Comparison of ENCODE assay signal across 14 cellular contexts in genomic region chr17:32492281-32492623, GRCh38. TPM values are rescaled to one million over a fixed set of nuclear protein-coding genes. Genes with fewer than 3 reads are reported as not detected.
DNase-seq lines count a peak whose midpoint lies in the region; ATAC-seq and TF ChIP-seq lines count a peak whose summit lies in the region.
"Had no signal": no experiment of that assay in that cellular context is flagged by ENCODE, and none has a peak within 500 bp of the region (broad histone marks: within the 10 kb centered on the region; RNA-seq: fewer than 3 reads in every experiment).

No MANE protein-coding gene starts in this region.

- H3K4me3 Mint-ChIP-seq in CD4-positive, alpha-beta T cell, result peak overlapping the region; percentile 89
- H3K4me3 Mint-ChIP-seq in activated CD8-positive, alpha-beta T cell treated with anti-CD3 and anti-CD28 coated beads, Interleukin-2, amount 10 ng/mL, durations not matched to agents 7 days and 5 days, result no peak overlapping the region
- H3K4me3 Mint-ChIP-seq in mesothelial cell of epicardium (no peak overlapping the region), progenitor cell of endocrine pancreas (ENCODE audit: low read depth) (no peak overlapping the region)

- H3K9me3 ChIP-seq in CD4-positive, alpha-beta T cell (ENCODE audit: control insufficient read depth, low read length), result no peaks in the 10 kb centered on the region
- H3K9me3 ChIP-seq: left ventricle myocardium inferior, SK-N-SH had no signal

- peak overlapping the region; percentile 95 for H3K27ac Mint-ChIP-seq in CD4-positive, alpha-beta T cell
- H3K27ac Mint-ChIP-seq in activated CD8-positive, alpha-beta T cell treated with anti-CD3 and anti-CD28 coated beads, Interleukin-2, amount 10 ng/mL, durations not matched to agents 7 days and 5 days, result peak overlapping the region; percentile 86
- H3K27ac Mint-ChIP-seq in mesothelial cell of epicardium, result peak overlapping the region; percentile 8
- H3K27ac Mint-ChIP-seq in progenitor cell of endocrine pancreas, result no peak overlapping the region

- no peaks in the 10 kb centered on the region for H3K27me3 Mint-ChIP-seq in CD4-positive, alpha-beta T cell
- no peaks in the 10 kb centered on the region for H3K27me3 Mint-ChIP-seq in activated CD8-positive, alpha-beta T cell treated with anti-CD3 and anti-CD28 coated beads, Interleukin-2, amount 10 ng/mL, durations not matched to agents 7 days and 5 days (ENCODE audit: low read depth)
- H3K27me3 Mint-ChIP-seq in mesothelial cell of epicardium (ENCODE audit: low read depth) (no peaks in the 10 kb centered on the region), progenitor cell of endocrine pancreas (no peaks in the 10 kb centered on the region)

- peak overlapping the region; percentile 47 for H3K27ac ChIP-seq in CD4-positive, alpha-beta T cell (ENCODE audit: low read depth, low read length)
- H3K27ac ChIP-seq: left ventricle myocardium inferior had no signal

- no peak for DNase-seq in CD4-positive, alpha-beta T cell
- DNase-seq in GM12864 (ENCODE audit: low read depth) (no peak), mesothelial cell of epicardium (ENCODE audit: low spot score in 2 of 2, unreplicated experiment in 2 of 2) (no peak), HCEC 1CT (no peak), progenitor cell of endocrine pancreas (ENCODE audit: low spot score, unreplicated experiment) (no peak)
- no peak for DNase-seq in activated CD8-positive, alpha-beta T cell treated with anti-CD3 and anti-CD28 coated beads, Interleukin-2, amount 10 ng/mL, durations not matched to agents 7 days and 5 days
- DNase-seq in stimulated activated CD4-positive, alpha-beta T cell treated with anti-CD3 and anti-CD28 coated beads, Interleukin-4, amount 100 ng/mL, for 1 hour, result no peak
- DNase-seq: erythroblast, left ventricle myocardium inferior, MM.1S, NCI-H2171 treated with DMSO at 0.1 percent for 48 hours had no signal

- CTCF ChIA-PET in CD4-positive, alpha-beta T cell (lab: Charles Lee), result interaction anchor here (1.0 to 2.6 kb wide), 4 partner anchors 8 to 384 kb away, joined by 3 to 10 read pairs (median 4); partner anchors contain the start of genes MYO1D and PSMD11
- CTCF ChIA-PET in activated CD8-positive, alpha-beta T cell treated with anti-CD3 and anti-CD28 coated beads, Interleukin-2, amount 10 ng/mL, durations not matched to agents 7 days and 5 days (lab: Charles Lee), result interaction anchor here (0.7 to 2.5 kb wide), 8 partner anchors 8 to 48 kb away, joined by 3 to 24 read pairs (median 6); partner anchors contain the start of gene PSMD11

- H3K9me3 Mint-ChIP-seq in CD4-positive, alpha-beta T cell, result no peaks in the 10 kb centered on the region
- no peaks in the 10 kb centered on the region for H3K9me3 Mint-ChIP-seq in activated CD8-positive, alpha-beta T cell treated with anti-CD3 and anti-CD28 coated beads, Interleukin-2, amount 10 ng/mL, durations not matched to agents 7 days and 5 days (ENCODE audit: insufficient read depth)
- no peaks in the 10 kb centered on the region for H3K9me3 Mint-ChIP-seq in mesothelial cell of epicardium
- no peaks in the 10 kb centered on the region for H3K9me3 Mint-ChIP-seq in progenitor cell of endocrine pancreas (ENCODE audit: low read depth)

- intact Hi-C loops in CD4-positive, alpha-beta T cell (cut with DNase I, micrococcal nuclease), result no loop called here

- H3K4me1 Mint-ChIP-seq in CD4-positive, alpha-beta T cell (ENCODE audit: low read depth), result peaks cover 65% of the 10 kb centered on the region
- H3K4me1 Mint-ChIP-seq in activated CD8-positive, alpha-beta T cell treated with anti-CD3 and anti-CD28 coated beads, Interleukin-2, amount 10 ng/mL, durations not matched to agents 7 days and 5 days (ENCODE audit: low read depth), result peaks cover 72% of the 10 kb centered on the region
- H3K4me1 Mint-ChIP-seq in mesothelial cell of epicardium (peaks cover 9% of the 10 kb centered on the region), progenitor cell of endocrine pancreas (ENCODE audit: low read depth) (peaks cover 25% of the 10 kb centered on the region)

- H3K4me3 ChIP-seq in GM12864 (ENCODE audit: low read depth, low read length), result peak overlapping the region; percentile 94; the same call in 1 of the 2 replicates
- H3K4me3 ChIP-seq: left ventricle myocardium inferior, skin epidermis had no signal

- peaks cover 33% of the 10 kb centered on the region for H3K36me3 Mint-ChIP-seq in CD4-positive, alpha-beta T cell (ENCODE audit: low read depth)
- peaks cover 27% of the 10 kb centered on the region for H3K36me3 Mint-ChIP-seq in activated CD8-positive, alpha-beta T cell treated with anti-CD3 and anti-CD28 coated beads, Interleukin-2, amount 10 ng/mL, durations not matched to agents 7 days and 5 days (ENCODE audit: low read depth)
- peaks cover 5% of the 10 kb centered on the region for H3K36me3 Mint-ChIP-seq in mesothelial cell of epicardium
- peaks cover 1% of the 10 kb centered on the region for H3K36me3 Mint-ChIP-seq in progenitor cell of endocrine pancreas (ENCODE audit: insufficient read depth)

- H3K27me3 ChIP-seq in CD4-positive, alpha-beta T cell (ENCODE audit: control insufficient read depth, insufficient read depth, low read length), result no peaks in the 10 kb centered on the region

- TF ChIP-seq CTCF in CD4-positive, alpha-beta T cell (IDR thresholded peaks at IDR 0.05), result no peak
- no peak for TF ChIP-seq CTCF in GM12864 (IDR thresholded peaks at IDR 0.05; ENCODE audit: low read depth, low read length, missing control alignments)
- TF ChIP-seq CTCF in mesothelial cell of epicardium (IDR thresholded peaks at IDR 0.05; ENCODE audit: unreplicated experiment), result no peak
- TF ChIP-seq CTCF in progenitor cell of endocrine pancreas (IDR thresholded peaks at IDR 0.05; ENCODE audit: unreplicated experiment), result no peak

- ATAC-seq in CD4-positive, alpha-beta T cell (ENCODE audit: poor library complexity), result no peak
- no peak for ATAC-seq in activated CD8-positive, alpha-beta T cell treated with anti-CD3 and anti-CD28 coated beads, Interleukin-2, amount 10 ng/mL, durations not matched to agents 7 days and 5 days
- ATAC-seq: activated CD4-positive, CD25-positive, alpha-beta regulatory T cell treated with anti-CD3 and anti-CD28 coated beads, Interleukin-2, amount 50 U/mL, for 24 hours had no signal

- POLR2A ChIA-PET in CD4-positive, alpha-beta T cell (lab: Charles Lee), result interaction anchor here (0.6 to 8.1 kb wide), 5 partner anchors 9 to 32 kb away, joined by 3 to 152 read pairs (median 12); no protein-coding TSS in a partner anchor
- POLR2A ChIA-PET in activated CD8-positive, alpha-beta T cell treated with anti-CD3 and anti-CD28 coated beads, Interleukin-2, amount 10 ng/mL, durations not matched to agents 7 days and 5 days (lab: Charles Lee), result interaction anchor here (0.8 to 1.9 kb wide), 2 partner anchors 11 to 27 kb away, joined by 4 read pairs; no protein-coding TSS in a partner anchor

RNA-seq across cellular contexts. Expression of gene CDK5R1, which starts 5.5 kb away (rescaled TPM):
- 10 to 100 TPM; 21.7 to 22.5 TPM for total RNA-seq in CD4-positive, alpha-beta T cell
- 1 to 10 TPM; 5.8 to 6.5 TPM for total RNA-seq in activated CD8-positive, alpha-beta T cell treated with anti-CD3 and anti-CD28 coated beads, Interleukin-2, amount 10 ng/mL, durations not matched to agents 7 days and 5 days
- 4.5 to 4.8 TPM (median 4.6 TPM) in 3 replicates for total RNA-seq in mesothelial cell of epicardium
- 6.1 and 6.2 TPM in 2 replicates for total RNA-seq in progenitor cell of endocrine pancreas

RNA-seq across cellular contexts. Expression of gene PSMD11, which starts 47.9 kb away (rescaled TPM):
- total RNA-seq in CD4-positive, alpha-beta T cell, result 10 to 100 TPM; 67.6 to 68.7 TPM
- total RNA-seq in activated CD8-positive, alpha-beta T cell treated with anti-CD3 and anti-CD28 coated beads, Interleukin-2, amount 10 ng/mL, durations not matched to agents 7 days and 5 days, result 100 to 1,000 TPM; 100 to 104 TPM
- total RNA-seq in mesothelial cell of epicardium, result 90.5 to 95.0 TPM (median 94.9 TPM) in 3 replicates
- 110 and 113 TPM in 2 replicates for total RNA-seq in progenitor cell of endocrine pancreas
